8 cellular contexts compared by ENCODE assay signal in genomic region chrX:56978172-56978571, GRCh38. TPM values are rescaled to one million over a fixed set of nuclear protein-coding genes. Genes with fewer than 3 reads are reported as not detected.
DNase-seq lines count a peak whose midpoint lies in the region; ATAC-seq and TF ChIP-seq lines count a peak whose summit lies in the region.

No MANE protein-coding gene starts in this region.

- H3K4me1 Mint-ChIP-seq in endothelial cell (ENCODE audit: unreplicated experiment) = no peaks in the 10 kb centered on the region

- no peak overlapping the region for H3K27ac Mint-ChIP-seq in endothelial cell (ENCODE audit: unreplicated experiment)

- H3K27ac ChIP-seq in C4-2B = no peak overlapping the region

- peak; percentile 59 for TF ChIP-seq CTCF in C4-2B (conservative IDR thresholded peaks at IDR 0.05)
- peak; percentile 55 for TF ChIP-seq CTCF in endothelial cell (IDR thresholded peaks at IDR 0.05; ENCODE audit: unreplicated experiment)

- peak; percentile 98 for ATAC-seq in GM18502 (IDR thresholded peaks at IDR 0.05; ENCODE audit: poor library complexity, unreplicated experiment)
- ATAC-seq in HG02763 (IDR thresholded peaks at IDR 0.05; ENCODE audit: unreplicated experiment) = peak; percentile 88

- no peaks in the 10 kb centered on the region for H3K9me3 Mint-ChIP-seq in endothelial cell (ENCODE audit: unreplicated experiment)

- no peak overlapping the region for H3K4me3 Mint-ChIP-seq in endothelial cell (ENCODE audit: unreplicated experiment)

- H3K36me3 Mint-ChIP-seq in endothelial cell (ENCODE audit: low read depth, unreplicated experiment) = no peaks in the 10 kb centered on the region

- DNase-seq in NCI-H1092 (lab: John Stamatoyannopoulos, UW) = peak; percentile 17
- DNase-seq in T1000 (lab: John Stamatoyannopoulos, UW) = peak; percentile 8
- peak; percentile 36 for DNase-seq in endothelial cell (ENCODE audit: low spot score)
- DNase-seq in myocyte (ENCODE audit: low read depth) = peak; percentile 44
- DNase-seq in HuH-7.5 (ENCODE audit: low spot score) = no peak

- H3K27me3 Mint-ChIP-seq in endothelial cell (ENCODE audit: unreplicated experiment) = no peaks in the 10 kb centered on the region

RNA-seq across cellular contexts. Expression of gene SPIN3, which starts 17.2 kb away (rescaled TPM):
- total RNA-seq in endothelial cell (ENCODE audit: unreplicated experiment) = 7.9 TPM
- 7.8 and 9.0 TPM in 2 replicates for total RNA-seq in myocyte
- polyA plus RNA-seq in myocyte (2012) = 6.0 TPM
